In genomic region chr9:99108131-99108530, GRCh38 we compare ENCODE assay signal across 14 cellular contexts. TPM values are rescaled to one million over a fixed set of nuclear protein-coding genes. Genes with fewer than 3 reads are reported as not detected.
DNase-seq lines count a peak whose midpoint lies in the region; ATAC-seq and TF ChIP-seq lines count a peak whose summit lies in the region.
"Had no signal": no experiment of that assay in that cellular context is flagged by ENCODE, and none has a peak within 500 bp of the region (broad histone marks: within the 10 kb centered on the region; RNA-seq: fewer than 3 reads in every experiment).

No MANE protein-coding gene starts in this region.

- H3K27ac ChIP-seq in mammary epithelial cell (ENCODE audit: insufficient read depth, low read depth, low read length) (no peak overlapping the region), left lung (peak overlapping the region; percentile 35 to 92), thoracic aorta (peak overlapping the region in 1 of 2 donors; percentile 85), SK-N-SH (ENCODE audit: low read depth in 2 of 2, low read length in 1 of 2) (no peak overlapping the region), tibial nerve (no peak overlapping the region), foreskin keratinocyte (no peak overlapping the region)
- H3K27ac ChIP-seq: SJSA1 had no signal

- H3K4me2 ChIP-seq in mammary epithelial cell (ENCODE audit: insufficient read depth, low read depth, low read length) = no peak overlapping the region
- no peak overlapping the region for H3K4me2 ChIP-seq in SK-N-SH

- H3K27me3 ChIP-seq in mammary epithelial cell (ENCODE audit: insufficient read depth, low read length) = no peaks in the 10 kb centered on the region
- no peaks in the 10 kb centered on the region for H3K27me3 ChIP-seq in left lung
- H3K27me3 ChIP-seq in thoracic aorta (replicated peaks; ENCODE audit: insufficient read depth) = no peaks in the 10 kb centered on the region
- H3K27me3 ChIP-seq in SK-N-SH (ENCODE audit: insufficient read depth) = no peaks in the 10 kb centered on the region
- no peaks in the 10 kb centered on the region for H3K27me3 ChIP-seq in tibial nerve
- H3K27me3 ChIP-seq in foreskin keratinocyte = no peaks in the 10 kb centered on the region
- H3K27me3 ChIP-seq: SJSA1, upper lobe of left lung had no signal

- WGBS in mammary epithelial cell (ENCODE audit: low coverage, missing lambda C conversion rate) = 83% methylated on average over 2 of the region's 2 CpGs
- 76% methylated on average over 2 of the region's 2 CpGs for WGBS in SK-N-SH (ENCODE audit: low lambda C conversion rate)
- WGBS in tibial nerve, 2 donors = 82 to 92% methylated on average over 2 of the region's 2 CpGs

- DNase-seq in MCF 10A (ENCODE audit: unreplicated experiment) = no peak
- DNase-seq in mammary epithelial cell = no peak
- DNase-seq in T-cell = no peak
- no peak for DNase-seq in left lung
- DNase-seq in thoracic aorta (ENCODE audit: low spot score) = no peak
- DNase-seq in SK-N-SH = no peak
- DNase-seq in tibial nerve (ENCODE audit: low spot score in 2 of 2) = no peak
- DNase-seq in foreskin keratinocyte = no peak
- DNase-seq: activated T-cell treated with anti-CD3 and anti-CD28 coated beads, Interleukin-2, amount 50 U/mL, for 1 hour; aorta; DMS79 treated with DMSO at 0.1 percent for 48 hours; upper lobe of left lung had no signal

- H3K36me3 ChIP-seq in mammary epithelial cell (ENCODE audit: insufficient read depth, low read length) (no peaks in the 10 kb centered on the region), left lung (no peaks in the 10 kb centered on the region), thoracic aorta (no peaks in the 10 kb centered on the region), SK-N-SH (replicated peaks in 1 of 2; ENCODE audit: control insufficient read depth in 1 of 2, insufficient read depth in 2 of 2, low read length in 1 of 2) (no peaks in the 10 kb centered on the region), tibial nerve (no peaks in the 10 kb centered on the region)
- H3K36me3 ChIP-seq: upper lobe of left lung had no signal

- TF ChIP-seq POLR2A in tibial nerve (IDR thresholded peaks at IDR 0.05) = no peak

- dilution Hi-C loops in mammary epithelial cell (cut with HindIII; ENCODE audit: low sequenced_read_pairs) = no loop called here

- POLR2A ChIA-PET in MCF 10A (lab: Yijun Ruan, JAX) (no interaction called here), T-cell (lab: Charles Lee) (interaction anchor here in 1 of 2 donors (0.7 kb wide), 1 partner anchor 12 kb away, joined by 10 read pairs; no protein-coding TSS in a partner anchor), SK-N-SH (lab: Yijun Ruan, JAX) (interaction anchor here (0.6 kb wide), 1 partner anchor 643 kb away, joined by 5 read pairs; no protein-coding TSS in a partner anchor)

- CTCF ChIA-PET in MCF 10A (lab: Yijun Ruan, JAX) = no interaction called here
- CTCF ChIA-PET in mammary epithelial cell (lab: Charles Lee; ENCODE audit: low non-redundant PET) = no interaction called here
- CTCF ChIA-PET in T-cell (lab: Charles Lee) = no interaction called here
- CTCF ChIA-PET in SK-N-SH (lab: Yijun Ruan, JAX) = no interaction called here

- intact Hi-C loops in MCF 10A (cut with micrococcal nuclease) (no loop called here), mammary epithelial cell (cut with micrococcal nuclease) (no loop called here), left lung (cut with DNase I) (no loop called here)

- no peaks in the 10 kb centered on the region for H3K9me3 Mint-ChIP-seq in MCF 10A (ENCODE audit: unreplicated experiment)
- no peaks in the 10 kb centered on the region for H3K9me3 Mint-ChIP-seq in T-cell
- H3K9me3 Mint-ChIP-seq: WTC11 had no signal

- TF ChIP-seq EP300 in SK-N-SH (IDR thresholded peaks at IDR 0.05; ENCODE audit: borderline replicate concordance in 1 of 2, low read depth in 1 of 2, low read length in 1 of 2) (no peak), tibial nerve (IDR thresholded peaks at IDR 0.05) (no peak)

- TF ChIP-seq CTCF in MCF 10A (IDR thresholded peaks at IDR 0.05; ENCODE audit: unreplicated experiment) (no peak), mammary epithelial cell (conservative IDR thresholded peaks at IDR 0.05 in 1 of 2, IDR thresholded peaks at IDR 0.05 in 1 of 2; ENCODE audit: extremely low read depth in 1 of 2, insufficient read depth in 1 of 2, low read depth in 1 of 2, low read length in 2 of 2) (no peak), left lung (IDR thresholded peaks at IDR 0.05) (no peak), thoracic aorta (IDR thresholded peaks at IDR 0.05) (no peak), SK-N-SH (IDR thresholded peaks at IDR 0.05) (no peak), tibial nerve (IDR thresholded peaks at IDR 0.05) (no peak), foreskin keratinocyte (conservative IDR thresholded peaks at IDR 0.05) (no peak)

- TF ChIP-seq RAD21 in SK-N-SH (IDR thresholded peaks at IDR 0.05; ENCODE audit: low read length) = no peak

- H3K9ac ChIP-seq in mammary epithelial cell (ENCODE audit: insufficient read depth, low read length) (no peak overlapping the region), SK-N-SH (no peak overlapping the region)

- H3K27me3 Mint-ChIP-seq in MCF 10A (ENCODE audit: insufficient read depth, unreplicated experiment) = no peaks in the 10 kb centered on the region
- no peaks in the 10 kb centered on the region for H3K27me3 Mint-ChIP-seq in T-cell

- H3F3A ChIP-seq in SK-N-SH (replicated peaks; ENCODE audit: insufficient read depth) = no peaks in the 10 kb centered on the region

- BruUV-seq in MCF 10A (replicated peaks; lab: Mats Ljungman, UMichigan) = no TSS peak
- BruUV-seq in mammary epithelial cell (replicated peaks; lab: Mats Ljungman, UMichigan) = no TSS peak

- H3K4me1 ChIP-seq in mammary epithelial cell (ENCODE audit: insufficient read depth, low read length) = peaks cover 30% of the 10 kb centered on the region
- H3K4me1 ChIP-seq in left lung = peaks cover 7 to 86% of the 10 kb centered on the region in 2 donors
- H3K4me1 ChIP-seq in thoracic aorta (ENCODE audit: control insufficient read depth in 1 of 2, low read depth in 2 of 2) = peaks cover 35 to 78% of the 10 kb centered on the region in 2 donors
- H3K4me1 ChIP-seq in SK-N-SH (ENCODE audit: control insufficient read depth in 1 of 2, insufficient read depth in 2 of 2, low read depth in 1 of 2, low read length in 1 of 2) = peaks cover 8 to 10% of the 10 kb centered on the region in 2 experiments
- peaks cover 0 to 67% (median 31%) of the 10 kb centered on the region in 4 donors for H3K4me1 ChIP-seq in tibial nerve
- H3K4me1 ChIP-seq in foreskin keratinocyte = peaks cover 27% of the 10 kb centered on the region

- H3K27ac Mint-ChIP-seq in MCF 10A (ENCODE audit: low read depth, unreplicated experiment) (peak overlapping the region; percentile 78), T-cell (peak overlapping the region; percentile 66 to 84)
- H3K27ac Mint-ChIP-seq: WTC11 had no signal

- in situ Hi-C loops in mammary epithelial cell (cut with MboI; ENCODE audit: low sequenced_read_pairs in 2 of 2) = no loop called here

- ATAC-seq in T-cell (replicated peaks in 1 of 4) = no peak
- no peak for ATAC-seq in left lung
- no peak for ATAC-seq in thoracic aorta (ENCODE audit: insufficient number of reproducible peaks, low FRiP score, low read depth)
- ATAC-seq in foreskin keratinocyte = no peak
- ATAC-seq: WTC11 had no signal

- H4K20me1 ChIP-seq in mammary epithelial cell (ENCODE audit: insufficient read depth, low read length) (no peaks in the 10 kb centered on the region), SK-N-SH (ENCODE audit: insufficient read depth) (peaks cover 65% of the 10 kb centered on the region)

- H3K4me3 Mint-ChIP-seq in MCF 10A (ENCODE audit: unreplicated experiment) (no peak overlapping the region), T-cell (peak overlapping the region; percentile 60 to 87 (median 75))

- no peaks in the 10 kb centered on the region for H3K9me2 ChIP-seq in SK-N-SH

- H3K4me1 Mint-ChIP-seq in MCF 10A (ENCODE audit: insufficient read depth, unreplicated experiment) (peaks cover 66% of the 10 kb centered on the region), T-cell (peaks cover 81 to 85% (median 83%) of the 10 kb centered on the region in 3 donors)

- no peak overlapping the region for H3K4me3 ChIP-seq in mammary epithelial cell (replicated peaks in 1 of 3; ENCODE audit: insufficient read depth in 1 of 3, low read depth in 2 of 3, low read length in 3 of 3)
- H3K4me3 ChIP-seq in left lung = peak overlapping the region in 1 of 2 donors; percentile 71
- H3K4me3 ChIP-seq in thoracic aorta = peak overlapping the region; percentile 86
- no peak overlapping the region for H3K4me3 ChIP-seq in SK-N-SH (ENCODE audit: low read depth in 2 of 2, low read length in 1 of 2)
- no peak overlapping the region for H3K4me3 ChIP-seq in tibial nerve
- H3K4me3 ChIP-seq: SJSA1 had no signal

- H3K9me3 ChIP-seq in mammary epithelial cell (replicated peaks; ENCODE audit: insufficient read depth, low read length) (no peaks in the 10 kb centered on the region), left lung (no peaks in the 10 kb centered on the region), thoracic aorta (no peaks in the 10 kb centered on the region), SK-N-SH (no peaks in the 10 kb centered on the region), tibial nerve (no peaks in the 10 kb centered on the region)
- H3K9me3 ChIP-seq: SJSA1, upper lobe of left lung had no signal

- no peaks in the 10 kb centered on the region for H3K36me3 Mint-ChIP-seq in MCF 10A (ENCODE audit: insufficient read depth, unreplicated experiment)
- H3K36me3 Mint-ChIP-seq in T-cell = no peaks in the 10 kb centered on the region
- H3K36me3 Mint-ChIP-seq: WTC11 had no signal

- H3K79me2 ChIP-seq in mammary epithelial cell (ENCODE audit: insufficient read depth, low read length) (peaks cover 74% of the 10 kb centered on the region), SK-N-SH (ENCODE audit: insufficient read depth) (peaks cover 76% of the 10 kb centered on the region)

- H2AFZ ChIP-seq in mammary epithelial cell (ENCODE audit: low read depth, low read length) = no peak overlapping the region
- no peak overlapping the region for H2AFZ ChIP-seq in SK-N-SH (ENCODE audit: low read depth)

TF ChIP-seq in SK-N-SH, 30 proteins besides CTCF, POLR2A, EP300 and RAD21 (continues in another document):
- no peak for TF ChIP-seq TCF12 (IDR thresholded peaks at IDR 0.05)
- TF ChIP-seq FOXM1 (IDR thresholded peaks at IDR 0.05; ENCODE audit: low read depth) = no peak

RNA-seq across cellular contexts. Expression of gene TGFBR1, which starts 3.2 kb away (rescaled TPM):
- total RNA-seq in MCF 10A (2022) (27.6 and 29.4 TPM in 2 replicates), mammary epithelial cell (100 to 1,000 TPM in 1 of 2 donors, 10 to 100 TPM in 1; 48.2 to 102 TPM), T-cell (10 to 100 TPM; 22.3 to 36.9 (median 31.7) TPM), left lung (10 to 100 TPM; 60.9 to 74.1 TPM), thoracic aorta (10 to 100 TPM; 76.8 to 87.2 TPM), tibial nerve (10 to 100 TPM; 24.0 to 37.4 (median 31.8) TPM), foreskin keratinocyte (36.1 and 41.6 TPM in 2 replicates)
- polyA plus RNA-seq in mammary epithelial cell (20.5 TPM), SK-N-SH (2012; rRNA removed) (15.3 and 28.7 TPM in 2 replicates), foreskin keratinocyte (7.8 and 9.2 TPM in 2 replicates)
- polyA minus RNA-seq in mammary epithelial cell = 107 TPM
- 15.7 and 16.6 TPM in 2 replicates for polyA plus RNA-seq in SK-N-SH (2012; cell fraction: cytosol; rRNA removed)
- polyA plus RNA-seq in SK-N-SH (2012; cell fraction: nucleus; rRNA removed) = 5.2 and 11.8 TPM in 2 replicates

Comparison
In these comparisons a context has a peak if more than half of its experiments do, and no peak if none do; other contexts are left out.
1. H3K27ac ChIP-seq: peak in left lung (2 of 2); none in mammary epithelial cell (single experiment), SK-N-SH (0 of 2), tibial nerve (0 of 4) and foreskin keratinocyte (single experiment).